In the genomic region with DNA sequence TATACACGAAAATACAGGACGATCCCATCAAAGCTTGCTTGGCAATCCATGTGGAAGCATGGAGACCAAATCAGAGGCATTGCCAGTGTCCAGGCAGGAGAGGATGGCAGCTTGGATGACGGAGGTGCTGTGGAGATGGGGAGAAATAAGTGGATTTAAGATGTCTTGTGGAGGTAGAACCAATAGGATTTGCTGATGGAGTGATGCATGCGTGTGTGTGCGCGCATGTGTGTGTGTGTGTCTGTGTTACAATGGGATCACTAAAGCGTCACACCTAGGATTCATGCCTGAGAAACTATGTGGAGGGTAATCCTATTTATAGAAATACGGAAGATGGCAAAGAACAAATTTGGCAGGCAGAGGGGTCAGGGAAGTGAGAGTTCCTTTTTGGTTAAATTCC, we compare ENCODE assay signal across 20 cellular contexts.
A peak's percentile ranks its signal among the peaks of the same experiment; 100 is the strongest.
DNase-seq lines count a peak whose midpoint lies in the region; ATAC-seq and TF ChIP-seq lines count a peak whose summit lies in the region.
"Had no signal": no experiment of that assay in that cellular context is flagged by ENCODE, and none has a peak within 500 bp of the region (broad histone marks: within the 10 kb centered on the region; RNA-seq: fewer than 3 reads in every experiment).

No MANE protein-coding gene starts in this region.

- H3K79me2 ChIP-seq in GM23338 (replicated peaks; ENCODE audit: insufficient read depth) = no peaks in the 10 kb centered on the region

- no peaks in the 10 kb centered on the region for H3K4me1 ChIP-seq in GM23338 (ENCODE audit: insufficient read depth)
- H3K4me1 ChIP-seq in sigmoid colon = peaks cover 0 to 21% (median 6%) of the 10 kb centered on the region in 4 donors
- H3K4me1 ChIP-seq: pancreas had no signal

- DNase-seq in T-helper 1 cell = no peak
- DNase-seq in GM23338 (ENCODE audit: low spot score) = no peak
- no peak for DNase-seq in activated B cell treated with CpG ODN at 0.5 μM for 24 hours
- DNase-seq in sigmoid colon = peak; percentile 26
- DNase-seq in left colon = no peak
- no peak for DNase-seq in activated CD4-positive, CD25-positive, alpha-beta regulatory T cell treated with anti-CD3 and anti-CD28 coated beads, Interleukin-2, amount 50 U/mL, for 72 hours
- no peak for DNase-seq in foreskin fibroblast
- DNase-seq: esophagus squamous epithelium, GOT3, kidney, NCI-H2081 treated with DMSO at 0.1 percent for 48 hours had no signal

- POLR2A ChIA-PET in activated B cell treated with CpG ODN at 0.5 μM for 24 hours (lab: Charles Lee) = interaction anchor here (1.0 to 2.3 kb wide), 6 partner anchors 45 to 346 kb away, joined by 4 to 16 read pairs (median 8); a partner anchor contains a TSS

- CTCF ChIA-PET in activated B cell treated with CpG ODN at 0.5 μM for 24 hours (lab: Charles Lee) = interaction anchor here (0.6 to 8.3 kb wide), 29 partner anchors 21 to 706 kb away, joined by 3 to 219 read pairs (median 5); no protein-coding TSS in a partner anchor

- H3K4me1 Mint-ChIP-seq in T-helper 1 cell treated with Interleukin-12 subunit alpha and Interleukin-12 subunit beta and Interleukin-4 antibody, amounts not matched to agents 30 μg/mL and 1 μg/mL, for 36 hours (ENCODE audit: low read depth) = peaks cover 44% of the 10 kb centered on the region
- H3K4me1 Mint-ChIP-seq in GM23338 (no peaks in the 10 kb centered on the region), activated B cell treated with CpG ODN at 0.5 μM for 24 hours (peaks cover 44% of the 10 kb centered on the region)
- H3K4me1 Mint-ChIP-seq: WTC11 had no signal

- TF ChIP-seq CTCF in GM23338 (conservative IDR thresholded peaks at IDR 0.05; ENCODE audit: low read depth in 2 of 2) = no peak
- TF ChIP-seq CTCF in activated B cell treated with CpG ODN at 0.5 μM for 24 hours (IDR thresholded peaks at IDR 0.05) = no peak
- no peak for TF ChIP-seq CTCF in sigmoid colon (IDR thresholded peaks at IDR 0.05)
- TF ChIP-seq CTCF in foreskin fibroblast (IDR thresholded peaks at IDR 0.05; ENCODE audit: low read depth, low read length) = no peak

- H3K27ac Mint-ChIP-seq in T-helper 1 cell treated with Interleukin-12 subunit alpha and Interleukin-12 subunit beta and Interleukin-4 antibody, amounts not matched to agents 30 μg/mL and 1 μg/mL, for 36 hours = peak overlapping the region; percentile 31
- H3K27ac Mint-ChIP-seq in GM23338 (no peak overlapping the region), activated B cell treated with CpG ODN at 0.5 μM for 24 hours (peak overlapping the region; percentile 11)
- H3K27ac Mint-ChIP-seq: activated CD8-positive, alpha-beta T cell treated with anti-CD3 and anti-CD28 coated beads, Interleukin-2, amount 10 ng/mL, durations not matched to agents 7 days and 5 days; activated naive CD8-positive, alpha-beta T cell; CD4-positive, alpha-beta T cell; T-helper 2 cell treated with Interferon-gamma antibody and Interleukin-4, amounts not matched to agents 5 μg/mL and 100 μg/mL, for 36 hours; WTC11 had no signal

- no peaks in the 10 kb centered on the region for H4K20me1 ChIP-seq in GM23338 (replicated peaks; ENCODE audit: insufficient read depth)

- H3F3A ChIP-seq in GM23338 (replicated peaks; ENCODE audit: low read depth) = no peaks in the 10 kb centered on the region

- intact Hi-C loops in activated B cell treated with CpG ODN at 0.5 μM for 24 hours (cut with micrococcal nuclease) (loop anchor here (1.0 to 2.0 kb wide), 6 partner anchors 46 to 706 kb away; no protein-coding TSS in a partner anchor), sigmoid colon (cut with DNase I) (loop anchor here (10.0 kb wide), 1 partner anchor 702 kb away; no protein-coding TSS in a partner anchor), left colon (cut with DNase I, micrococcal nuclease) (no loop called here)

- no peaks in the 10 kb centered on the region for H3K27me3 ChIP-seq in GM23338 (ENCODE audit: insufficient read depth)
- H3K27me3 ChIP-seq in sigmoid colon = no peaks in the 10 kb centered on the region
- H3K27me3 ChIP-seq: body of pancreas, esophagus squamous epithelium, pancreas had no signal

- no peaks in the 10 kb centered on the region for H3K9me3 Mint-ChIP-seq in T-helper 1 cell treated with Interleukin-12 subunit alpha and Interleukin-12 subunit beta and Interleukin-4 antibody, amounts not matched to agents 30 μg/mL and 1 μg/mL, for 36 hours
- H3K9me3 Mint-ChIP-seq in GM23338 (no peaks in the 10 kb centered on the region), activated B cell treated with CpG ODN at 0.5 μM for 24 hours (no peaks in the 10 kb centered on the region)
- H3K9me3 Mint-ChIP-seq: CD4-positive, alpha-beta T cell; naive thymus-derived CD8-positive, alpha-beta T cell; T-helper 2 cell treated with Interferon-gamma antibody and Interleukin-4, amounts not matched to agents 5 μg/mL and 100 μg/mL, for 36 hours; WTC11 had no signal

- peaks cover 4% of the 10 kb centered on the region for H3K27me3 Mint-ChIP-seq in T-helper 1 cell treated with Interleukin-12 subunit alpha and Interleukin-12 subunit beta and Interleukin-4 antibody, amounts not matched to agents 30 μg/mL and 1 μg/mL, for 36 hours (ENCODE audit: low read depth)
- H3K27me3 Mint-ChIP-seq in GM23338 (ENCODE audit: insufficient read depth, low read depth, poor library complexity) (no peaks in the 10 kb centered on the region), activated B cell treated with CpG ODN at 0.5 μM for 24 hours (no peaks in the 10 kb centered on the region)
- H3K27me3 Mint-ChIP-seq: activated naive CD8-positive, alpha-beta T cell had no signal

- 0 out of 2 replicates have a peak overlapping the region, but pooled peaks have one; percentile 43 for H2AFZ ChIP-seq in GM23338

- H3K36me3 ChIP-seq in GM23338 (ENCODE audit: insufficient read depth) = no peaks in the 10 kb centered on the region
- H3K36me3 ChIP-seq in sigmoid colon = no peaks in the 10 kb centered on the region
- H3K36me3 ChIP-seq: esophagus squamous epithelium, pancreas had no signal

- H3K36me3 Mint-ChIP-seq in T-helper 1 cell treated with Interleukin-12 subunit alpha and Interleukin-12 subunit beta and Interleukin-4 antibody, amounts not matched to agents 30 μg/mL and 1 μg/mL, for 36 hours (ENCODE audit: low read depth) = peaks cover 3% of the 10 kb centered on the region
- H3K36me3 Mint-ChIP-seq in GM23338 (ENCODE audit: low read depth) = no peaks in the 10 kb centered on the region
- H3K36me3 Mint-ChIP-seq in activated B cell treated with CpG ODN at 0.5 μM for 24 hours (ENCODE audit: low read depth) = no peaks in the 10 kb centered on the region
- H3K36me3 Mint-ChIP-seq: activated naive CD8-positive, alpha-beta T cell; naive thymus-derived CD8-positive, alpha-beta T cell; WTC11 had no signal

- TF ChIP-seq POLR2A in sigmoid colon (IDR thresholded peaks at IDR 0.05) = no peak

- 70 to 76% methylated on average over 8 of the region's 8 CpGs for whole genome bisulfite sequencing in sigmoid colon, 2 donors

- no peaks in the 10 kb centered on the region for H3K9me3 ChIP-seq in sigmoid colon
- H3K9me3 ChIP-seq: body of pancreas, esophagus squamous epithelium, pancreas had no signal

- ATAC-seq in GM23338 (no peak), activated B cell treated with CpG ODN at 0.5 μM for 24 hours (ENCODE audit: low read depth) (no peak), left colon (no peak)

- H3K4me2 ChIP-seq in GM23338 = no peak overlapping the region

- H3K9me2 ChIP-seq in GM23338 (ENCODE audit: insufficient read depth) = no peaks in the 10 kb centered on the region

- H3K27ac ChIP-seq in GM23338 (ENCODE audit: low read depth) = no peak overlapping the region
- no peak overlapping the region for H3K27ac ChIP-seq in sigmoid colon
- H3K27ac ChIP-seq: body of pancreas, pancreas had no signal

- TF ChIP-seq EP300 in sigmoid colon (IDR thresholded peaks at IDR 0.05) = no peak

- peak overlapping the region; percentile 12 for H3K4me3 Mint-ChIP-seq in T-helper 1 cell treated with Interleukin-12 subunit alpha and Interleukin-12 subunit beta and Interleukin-4 antibody, amounts not matched to agents 30 μg/mL and 1 μg/mL, for 36 hours
- H3K4me3 Mint-ChIP-seq in GM23338 = no peak overlapping the region
- no peak overlapping the region for H3K4me3 Mint-ChIP-seq in activated B cell treated with CpG ODN at 0.5 μM for 24 hours
- H3K4me3 Mint-ChIP-seq: activated CD8-positive, alpha-beta T cell treated with anti-CD3 and anti-CD28 coated beads, Interleukin-2, amount 10 ng/mL, durations not matched to agents 7 days and 5 days; activated naive CD8-positive, alpha-beta T cell; CD4-positive, alpha-beta T cell; naive thymus-derived CD8-positive, alpha-beta T cell; T-helper 2 cell treated with Interferon-gamma antibody and Interleukin-4, amounts not matched to agents 5 μg/mL and 100 μg/mL, for 36 hours; WTC11 had no signal

- H3K4me3 ChIP-seq in GM23338 (no peak overlapping the region), sigmoid colon (no peak overlapping the region), foreskin fibroblast (ENCODE audit: low read depth in 1 of 2, low read length in 2 of 2) (no peak overlapping the region)
- H3K4me3 ChIP-seq: body of pancreas, esophagus squamous epithelium, pancreas had no signal

TF ChIP-seq in GM23338, 12 proteins besides CTCF, POLR2A, EP300 and RAD21 (continues in another document):
- TF ChIP-seq POLR2AphosphoS5 (IDR thresholded peaks at IDR 0.05; ENCODE audit: low read depth) (no peak), EZH2phosphoT487 (IDR thresholded peaks at IDR 0.05; ENCODE audit: unreplicated experiment) (no peak), CREB1 (CRISPR knock-in tag; IDR thresholded peaks at IDR 0.05; ENCODE audit: low read depth) (no peak), ZNF331 (CRISPR knock-in tag; IDR thresholded peaks at IDR 0.05; ENCODE audit: low read depth) (no peak)

Comparison
In these comparisons a context has a peak if more than half of its experiments do, and no peak if none do; other contexts are left out.
1. intact Hi-C loops: an anchor here in activated B cell treated with CpG ODN at 0.5 μM for 24 hours (1.0 to 2.0 kb wide) and sigmoid colon (10.0 kb wide); none called in left colon.